10 cellular contexts compared by ENCODE assay signal in genomic region chr1:84720275-84720780, GRCh38. TPM values are rescaled to one million over a fixed set of nuclear protein-coding genes. Genes with fewer than 3 reads are reported as not detected.
A peak's percentile ranks its signal among the peaks of the same experiment; 100 is the strongest.
DNase-seq lines count a peak whose midpoint lies in the region; ATAC-seq, FAIRE-seq and TF ChIP-seq lines count a peak whose summit lies in the region.
"Had no signal": no experiment of that assay in that cellular context is flagged by ENCODE, and none has a peak within 500 bp of the region (broad histone marks: within the 10 kb centered on the region; RNA-seq: fewer than 3 reads in every experiment).

No MANE protein-coding gene starts in this region.

- CTCF ChIA-PET in Calu3 (lab: Charles Lee): no interaction called here

- H3K36me3 Mint-ChIP-seq in Calu3 (ENCODE audit: insufficient read depth, unreplicated experiment): no peaks in the 10 kb centered on the region

- H3K27ac ChIP-seq in dorsolateral prefrontal cortex (peak overlapping the region in 58 of 59 donors; percentile 19 to 94 (median 80)), upper lobe of left lung (no peak overlapping the region)

- H3K36me3 ChIP-seq in neuron (ENCODE audit: insufficient read depth, low read length) (no peaks in the 10 kb centered on the region), upper lobe of left lung (no peaks in the 10 kb centered on the region)

- H3K27me3 ChIP-seq in dorsolateral prefrontal cortex: no peaks in the 10 kb centered on the region
- no peaks in the 10 kb centered on the region for H3K27me3 ChIP-seq in neuron (ENCODE audit: insufficient read depth, low read length)
- no peaks in the 10 kb centered on the region for H3K27me3 ChIP-seq in upper lobe of left lung

- TF ChIP-seq CTCF in Calu3 (IDR thresholded peaks at IDR 0.05; ENCODE audit: unreplicated experiment): no peak
- TF ChIP-seq CTCF in dorsolateral prefrontal cortex (IDR thresholded peaks at IDR 0.05 in 54 of 56, conservative IDR thresholded peaks at IDR 0.05 in 2 of 56; ENCODE audit: low read depth in 1 of 56, partially characterized antibody in 56 of 56): peak in 5 of 56 donors; percentile 10 to 25 (median 20)
- no peak for TF ChIP-seq CTCF in upper lobe of left lung (IDR thresholded peaks at IDR 0.05)

- no peak for TF ChIP-seq EP300 in upper lobe of left lung (IDR thresholded peaks at IDR 0.05)

- BruUV-seq in Calu3 (replicated peaks; lab: Mats Ljungman, UMichigan): no TSS peak

- DNase-seq in Calu3 (no peak), dorsolateral prefrontal cortex (no peak), H54 (ENCODE audit: insufficient read length, low spot score) (no peak), upper lobe of left lung (no peak)
- no peak for DNase-seq in activated CD8-positive, alpha-beta memory T cell treated with anti-CD3 and anti-CD28 coated beads for 24 hours
- DNase-seq: activated CD8-positive, alpha-beta T cell treated with anti-CD3 and anti-CD28 coated beads for 36 hours; GOT3 had no signal

- intact Hi-C loops in Calu3 (cut with micrococcal nuclease; ENCODE audit: unreplicated experiment) (loop anchor here (5.0 kb wide), 1 partner anchor 33 kb away; no protein-coding TSS in a partner anchor), dorsolateral prefrontal cortex (cut with DNase I) (no loop called here)

- H2AFZ ChIP-seq in neuron (ENCODE audit: low read depth, low read length): peak overlapping the region; percentile 62

- FAIRE-seq in H54 (lab: Jason Lieb, UNC): no peak

- peak overlapping the region; percentile 37 for H3K27ac Mint-ChIP-seq in Calu3 (ENCODE audit: unreplicated experiment)
- H3K27ac Mint-ChIP-seq: activated CD8-positive, alpha-beta T cell treated with anti-CD3 and anti-CD28 coated beads for 36 hours had no signal

- ATAC-seq in HG02678 (IDR thresholded peaks at IDR 0.05; ENCODE audit: unreplicated experiment) (peak; percentile 79), HG02981 (IDR thresholded peaks at IDR 0.05; ENCODE audit: unreplicated experiment) (no peak), upper lobe of left lung (ENCODE audit: low FRiP score in 2 of 2) (no peak)

- H3K4me3 ChIP-seq in dorsolateral prefrontal cortex: peak overlapping the region in 35 of 59 donors; percentile 1 to 51 (median 26)
- no peak overlapping the region for H3K4me3 ChIP-seq in neuron (ENCODE audit: low read length)
- no peak overlapping the region for H3K4me3 ChIP-seq in upper lobe of left lung

- 53 to 58% methylated on average over 5 of the region's 5 CpGs for WGBS in upper lobe of left lung, 2 donors

- no peaks in the 10 kb centered on the region for H3K27me3 Mint-ChIP-seq in Calu3 (ENCODE audit: unreplicated experiment)
- H3K27me3 Mint-ChIP-seq: activated CD8-positive, alpha-beta T cell treated with anti-CD3 and anti-CD28 coated beads for 36 hours had no signal

- no peak for TF ChIP-seq POLR2A in H54 (IDR thresholded peaks at IDR 0.05; ENCODE audit: low read depth, low read length)
- TF ChIP-seq POLR2A in upper lobe of left lung (IDR thresholded peaks at IDR 0.05): no peak

- H3K4me1 ChIP-seq in neuron (ENCODE audit: insufficient read depth, low read length) (peaks cover 36% of the 10 kb centered on the region), upper lobe of left lung (no peaks in the 10 kb centered on the region)

- H3K9me3 Mint-ChIP-seq in Calu3 (ENCODE audit: low read depth, unreplicated experiment): no peaks in the 10 kb centered on the region
- H3K9me3 Mint-ChIP-seq: activated CD8-positive, alpha-beta T cell treated with anti-CD3 and anti-CD28 coated beads for 36 hours had no signal

- H3K4me3 Mint-ChIP-seq in Calu3 (ENCODE audit: low read depth, unreplicated experiment): no peak overlapping the region
- H3K4me3 Mint-ChIP-seq: activated CD8-positive, alpha-beta T cell treated with anti-CD3 and anti-CD28 coated beads for 36 hours had no signal

- no peaks in the 10 kb centered on the region for H3K9me3 ChIP-seq in neuron (ENCODE audit: low read length)
- no peaks in the 10 kb centered on the region for H3K9me3 ChIP-seq in upper lobe of left lung

- H3K4me1 Mint-ChIP-seq in Calu3 (ENCODE audit: low read depth, unreplicated experiment): peaks cover 33% of the 10 kb centered on the region

RNA-seq across cellular contexts. Expression of gene SSX2IP, which starts 30.1 kb away (rescaled TPM):
- 23.2 and 28.0 TPM in 2 replicates for total RNA-seq in Calu3 (2022)
- total RNA-seq in dorsolateral prefrontal cortex: 100 to 1,000 TPM in 28 of 120 experiments, 10 to 100 TPM in 92; 27.5 to 131 (median 86.0) TPM
- 10 to 100 TPM in 1 of 6 donors, 1 to 10 TPM in 5; 2.1 to 15.0 (median 5.4) TPM for total RNA-seq in upper lobe of left lung

Comparison
In these comparisons a context has a peak if more than half of its experiments do, and no peak if none do; other contexts are left out.
1. H3K27ac ChIP-seq: peak in dorsolateral prefrontal cortex (58 of 59); none in upper lobe of left lung (0 of 4).
2. H3K4me3 ChIP-seq: peak in dorsolateral prefrontal cortex (35 of 59); none in neuron (single experiment) and upper lobe of left lung (0 of 4).